11 cellular contexts compared by ENCODE assay signal in genomic region chr3:160012108-160012507, GRCh38. TPM values are rescaled to one million over a fixed set of nuclear protein-coding genes. Genes with fewer than 3 reads are reported as not detected.
DNase-seq lines count a peak whose midpoint lies in the region; ATAC-seq and TF ChIP-seq lines count a peak whose summit lies in the region.
"Had no signal": no experiment of that assay in that cellular context is flagged by ENCODE, and none has a peak within 500 bp of the region (broad histone marks: within the 10 kb centered on the region; RNA-seq: fewer than 3 reads in every experiment).

No MANE protein-coding gene starts in this region.

- no peaks in the 10 kb centered on the region for H3K27me3 Mint-ChIP-seq in stimulated activated naive CD8-positive, alpha-beta T cell treated with anti-CD3 and anti-CD28 coated beads, Interleukin-15, Interleukin-2, amounts not matched to agents 100 ng/mL and 50 ng/mL, for 24 hours

- H3K79me2 ChIP-seq in Karpas-422 (ENCODE audit: low read length) (no peaks in the 10 kb centered on the region), PC-9 (ENCODE audit: low read depth) (no peaks in the 10 kb centered on the region)

- H3K4me3 ChIP-seq in Karpas-422 (ENCODE audit: low read length) (no peak overlapping the region), PC-9 (no peak overlapping the region)
- H3K4me3 ChIP-seq: BLaER1, skin epidermis, thoracic aorta had no signal

- H3K9ac ChIP-seq in Karpas-422 (ENCODE audit: low read length) = no peak overlapping the region
- H3K9ac ChIP-seq: BLaER1 had no signal

- H3K27ac Mint-ChIP-seq in stimulated activated naive CD8-positive, alpha-beta T cell treated with anti-CD3 and anti-CD28 coated beads, Interleukin-15, Interleukin-2, amounts not matched to agents 100 ng/mL and 50 ng/mL, for 24 hours = peak overlapping the region; percentile 9

- peak overlapping the region; percentile 12; the same call in 1 of the 2 replicates for H2AFZ ChIP-seq in Karpas-422 (ENCODE audit: low read length)
- H2AFZ ChIP-seq in PC-9 = no peak overlapping the region

- no peak overlapping the region for H3K4me3 Mint-ChIP-seq in stimulated activated naive CD8-positive, alpha-beta T cell treated with anti-CD3 and anti-CD28 coated beads, Interleukin-15, Interleukin-2, amounts not matched to agents 100 ng/mL and 50 ng/mL, for 24 hours

- H3K9me3 ChIP-seq in Karpas-422 (ENCODE audit: low read length) (no peaks in the 10 kb centered on the region), PC-9 (ENCODE audit: insufficient read depth, low read depth) (no peaks in the 10 kb centered on the region)
- H3K9me3 ChIP-seq: BLaER1, thoracic aorta had no signal

- H3K9me3 Mint-ChIP-seq in stimulated activated naive CD8-positive, alpha-beta T cell treated with anti-CD3 and anti-CD28 coated beads, Interleukin-15, Interleukin-2, amounts not matched to agents 100 ng/mL and 50 ng/mL, for 24 hours = no peaks in the 10 kb centered on the region

- POLR2A ChIA-PET in PC-9 (lab: Charles Lee; ENCODE audit: unreplicated experiment) = interaction anchor here (0.6 kb wide), 1 partner anchor 16 kb away, joined by 4 read pairs; no protein-coding TSS in a partner anchor

- H3K4me1 Mint-ChIP-seq in stimulated activated naive CD8-positive, alpha-beta T cell treated with anti-CD3 and anti-CD28 coated beads, Interleukin-15, Interleukin-2, amounts not matched to agents 100 ng/mL and 50 ng/mL, for 24 hours (ENCODE audit: low read depth) = peaks cover 18% of the 10 kb centered on the region

- intact Hi-C loops in PC-9 (cut with micrococcal nuclease; ENCODE audit: unreplicated experiment) = no loop called here

- DNase-seq in stimulated activated naive CD8-positive, alpha-beta T cell treated with anti-CD3 and anti-CD28 coated beads, Interleukin-15, Interleukin-2, amounts not matched to agents 100 U/mL and 50 U/mL, for 24 hours = no peak
- DNase-seq in Karpas-422 (peak; percentile 56), PC-9 (no peak), DMS53 treated with DMSO at 0.1 percent for 48 hours (lab: John Stamatoyannopoulos, UW; ENCODE audit: unreplicated experiment) (no peak), AG08396 (ENCODE audit: low spot score) (no peak)
- DNase-seq in stimulated activated CD8-positive, alpha-beta memory T cell treated with anti-CD3 and anti-CD28 coated beads, Interleukin-4, amount 100 ng/mL, for 48 hours = no peak

- H3K9me2 ChIP-seq in Karpas-422 (replicated peaks; ENCODE audit: insufficient read depth, low read length) (no peaks in the 10 kb centered on the region), PC-9 (ENCODE audit: insufficient read depth) (no peaks in the 10 kb centered on the region)

- CTCF ChIA-PET in PC-9 (lab: Charles Lee) = interaction anchor here (0.7 kb wide), 1 partner anchor 119 kb away, joined by 3 read pairs; no protein-coding TSS in a partner anchor

- no peak overlapping the region for H3K4me2 ChIP-seq in Karpas-422 (ENCODE audit: low read depth, low read length, poor library complexity, severe bottlenecking)
- no peak overlapping the region for H3K4me2 ChIP-seq in PC-9

- H3K36me3 ChIP-seq in Karpas-422 (ENCODE audit: insufficient read depth, low read length) (no peaks in the 10 kb centered on the region), PC-9 (ENCODE audit: low read depth) (no peaks in the 10 kb centered on the region)
- H3K36me3 ChIP-seq: BLaER1, thoracic aorta had no signal

- H3F3A ChIP-seq in PC-9 (ENCODE audit: insufficient read depth, low read depth) = peaks cover 4% of the 10 kb centered on the region; the same call in 1 of the 2 replicates

- H4K20me1 ChIP-seq in Karpas-422 (ENCODE audit: insufficient read depth, low read depth, low read length) = no peaks in the 10 kb centered on the region
- H4K20me1 ChIP-seq in PC-9 (ENCODE audit: insufficient read depth) = no peaks in the 10 kb centered on the region
- H4K20me1 ChIP-seq: BLaER1 had no signal

- H3K27me3 ChIP-seq in Karpas-422 (ENCODE audit: low read length) (no peaks in the 10 kb centered on the region), PC-9 (ENCODE audit: insufficient read depth, low read depth) (no peaks in the 10 kb centered on the region)
- H3K27me3 ChIP-seq: BLaER1 had no signal

- ATAC-seq in stimulated activated naive CD8-positive, alpha-beta T cell treated with anti-CD3 and anti-CD28 coated beads, Interleukin-15, Interleukin-2, amounts not matched to agents 100 U/mL and 50 U/mL, for 24 hours = no peak
- peak; percentile 77 for ATAC-seq in HG02759 (IDR thresholded peaks at IDR 0.05; ENCODE audit: unreplicated experiment)

- H3K4me1 ChIP-seq in Karpas-422 (ENCODE audit: low read length) = peaks cover 6% of the 10 kb centered on the region
- H3K4me1 ChIP-seq in PC-9 (replicated peaks; ENCODE audit: insufficient read depth) = peaks cover 5% of the 10 kb centered on the region; the same call in 1 of the 2 replicates

- H3K27ac ChIP-seq in Karpas-422 (ENCODE audit: low read length) (no peak overlapping the region), PC-9 (no peak overlapping the region)
- H3K27ac ChIP-seq: BLaER1, skin epidermis, thoracic aorta had no signal

- BruUV-seq in PC-9 (replicated peaks; lab: Mats Ljungman, UMichigan) = no TSS peak

- TF ChIP-seq CTCF in PC-9 (conservative IDR thresholded peaks at IDR 0.05) = no peak

- no peaks in the 10 kb centered on the region for H3K36me3 Mint-ChIP-seq in stimulated activated naive CD8-positive, alpha-beta T cell treated with anti-CD3 and anti-CD28 coated beads, Interleukin-15, Interleukin-2, amounts not matched to agents 100 ng/mL and 50 ng/mL, for 24 hours (ENCODE audit: low read depth)

RNA-seq across cellular contexts. Expression of gene IL12A, which starts 23.5 kb away (rescaled TPM):
- total RNA-seq in Karpas-422 (2014; rRNA removed; shearing (Covaris generic); ENCODE audit: low replicate concordance) = 0.78 and 0.83 TPM in 2 replicates
- 0.28 and 0.40 TPM in 2 replicates for total RNA-seq in PC-9 (2021)
- total RNA-seq: thoracic aorta had no signal
